1 cellular context compared by ENCODE assay signal in the genomic region with DNA sequence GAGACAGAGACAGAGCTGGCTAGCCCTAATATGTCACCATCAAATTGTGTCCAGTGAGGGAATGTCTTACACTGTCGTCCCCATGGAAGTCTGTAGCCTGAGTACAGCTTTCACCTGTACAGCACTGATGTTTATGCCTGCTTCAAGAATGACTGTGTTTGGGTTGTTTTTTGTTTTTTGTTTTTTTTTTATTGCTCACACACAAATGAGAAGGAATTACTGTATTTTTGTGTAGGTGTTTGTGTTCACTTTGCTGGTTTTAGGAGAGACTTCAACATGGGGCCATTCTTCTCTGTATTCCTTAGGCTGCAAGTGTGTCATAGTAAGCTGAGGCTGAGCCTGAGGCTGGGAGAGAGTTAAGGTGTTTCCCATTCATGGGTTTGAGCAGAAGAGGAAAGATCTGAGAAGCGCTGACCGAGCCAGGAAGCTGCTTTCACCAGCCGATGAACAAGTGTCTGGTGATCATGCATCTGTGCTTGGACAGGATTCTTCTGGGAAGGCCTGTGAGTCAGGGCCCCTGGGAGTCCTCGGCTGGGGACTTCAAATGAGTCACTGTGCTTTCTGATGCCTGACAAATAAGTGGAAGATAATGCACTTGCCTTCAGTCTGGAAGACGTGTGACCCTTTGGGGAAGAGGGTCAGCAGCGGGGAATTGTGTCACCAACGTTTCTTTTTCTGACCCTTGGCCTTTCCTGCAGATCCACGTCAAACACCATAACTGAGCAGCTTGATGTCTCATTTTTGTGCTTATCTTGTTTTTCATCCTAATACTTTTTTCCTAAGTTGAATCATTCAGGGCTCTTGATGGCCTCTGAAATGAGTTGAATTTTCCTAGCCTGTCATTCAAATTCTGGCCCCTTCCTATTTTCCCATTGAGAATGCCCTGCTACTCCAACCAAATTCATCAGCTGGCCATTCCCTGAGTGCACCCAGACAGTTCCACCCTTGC.
TF ChIP-seq lines count a peak whose summit lies in the region.

No MANE protein-coding gene starts in this region.

TF ChIP-seq in K562, 482 proteins besides CTCF, POLR2A, EP300 and RAD21 (continued from another document and continues in another):
- peak; percentile 81; the same call in 1 of the 2 replicates for TF ChIP-seq ZNF592 (IDR thresholded peaks at IDR 0.05)
- TF ChIP-seq NFRKB (IDR thresholded peaks at IDR 0.05; ENCODE audit: low read depth): peak; percentile 58; the same call in 1 of the 2 replicates
- no peak; the same call in 1 of the 2 replicates for TF ChIP-seq TAL1 (IDR thresholded peaks at IDR 0.05)
- TF ChIP-seq, protein P1, sequence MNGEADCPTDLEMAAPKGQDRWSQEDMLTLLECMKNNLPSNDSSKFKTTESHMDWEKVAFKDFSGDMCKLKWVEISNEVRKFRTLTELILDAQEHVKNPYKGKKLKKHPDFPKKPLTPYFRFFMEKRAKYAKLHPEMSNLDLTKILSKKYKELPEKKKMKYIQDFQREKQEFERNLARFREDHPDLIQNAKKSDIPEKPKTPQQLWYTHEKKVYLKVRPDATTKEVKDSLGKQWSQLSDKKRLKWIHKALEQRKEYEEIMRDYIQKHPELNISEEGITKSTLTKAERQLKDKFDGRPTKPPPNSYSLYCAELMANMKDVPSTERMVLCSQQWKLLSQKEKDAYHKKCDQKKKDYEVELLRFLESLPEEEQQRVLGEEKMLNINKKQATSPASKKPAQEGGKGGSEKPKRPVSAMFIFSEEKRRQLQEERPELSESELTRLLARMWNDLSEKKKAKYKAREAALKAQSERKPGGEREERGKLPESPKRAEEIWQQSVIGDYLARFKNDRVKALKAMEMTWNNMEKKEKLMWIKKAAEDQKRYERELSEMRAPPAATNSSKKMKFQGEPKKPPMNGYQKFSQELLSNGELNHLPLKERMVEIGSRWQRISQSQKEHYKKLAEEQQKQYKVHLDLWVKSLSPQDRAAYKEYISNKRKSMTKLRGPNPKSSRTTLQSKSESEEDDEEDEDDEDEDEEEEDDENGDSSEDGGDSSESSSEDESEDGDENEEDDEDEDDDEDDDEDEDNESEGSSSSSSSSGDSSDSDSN (IDR thresholded peaks at IDR 0.05; ENCODE audit: borderline replicate concordance in 1 of 2, low read depth in 2 of 2, low read length in 2 of 2): peak in 1 of 2 experiments; percentile 83; a peak in 1 of 4 replicates
- TF ChIP-seq SOX6 (IDR thresholded peaks at IDR 0.05): peak; percentile 87
- peak; percentile 86 for TF ChIP-seq NR2C1 (IDR thresholded peaks at IDR 0.05)
- TF ChIP-seq NR2C1 (tag; IDR thresholded peaks at IDR 0.05): peak; percentile 93
- TF ChIP-seq FOXM1 (IDR thresholded peaks at IDR 0.05; ENCODE audit: low read depth): 0 out of 2 replicates have a peak, but pooled peaks have one; percentile 40
- TF ChIP-seq FOXM1 (CRISPR knock-in tag; IDR thresholded peaks at IDR 0.05; ENCODE audit: low read depth): no peak
- TF ChIP-seq, protein P2, sequence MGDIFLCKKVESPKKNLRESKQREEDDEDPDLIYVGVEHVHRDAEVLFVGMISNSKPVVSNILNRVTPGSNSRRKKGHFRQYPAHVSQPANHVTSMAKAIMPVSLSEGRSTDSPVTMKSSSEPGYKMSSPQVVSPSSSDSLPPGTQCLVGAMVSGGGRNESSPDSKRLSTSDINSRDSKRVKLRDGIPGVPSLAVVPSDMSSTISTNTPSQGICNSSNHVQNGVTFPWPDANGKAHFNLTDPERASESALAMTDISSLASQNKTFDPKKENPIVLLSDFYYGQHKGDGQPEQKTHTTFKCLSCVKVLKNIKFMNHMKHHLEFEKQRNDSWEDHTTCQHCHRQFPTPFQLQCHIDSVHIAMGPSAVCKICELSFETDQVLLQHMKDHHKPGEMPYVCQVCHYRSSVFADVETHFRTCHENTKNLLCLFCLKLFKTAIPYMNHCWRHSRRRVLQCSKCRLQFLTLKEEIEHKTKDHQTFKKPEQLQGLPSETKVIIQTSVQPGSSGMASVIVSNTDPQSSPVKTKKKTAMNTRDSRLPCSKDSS (IDR thresholded peaks at IDR 0.05; ENCODE audit: low read depth, partially characterized antibody): peak; percentile 19
- TF ChIP-seq, protein P3, sequence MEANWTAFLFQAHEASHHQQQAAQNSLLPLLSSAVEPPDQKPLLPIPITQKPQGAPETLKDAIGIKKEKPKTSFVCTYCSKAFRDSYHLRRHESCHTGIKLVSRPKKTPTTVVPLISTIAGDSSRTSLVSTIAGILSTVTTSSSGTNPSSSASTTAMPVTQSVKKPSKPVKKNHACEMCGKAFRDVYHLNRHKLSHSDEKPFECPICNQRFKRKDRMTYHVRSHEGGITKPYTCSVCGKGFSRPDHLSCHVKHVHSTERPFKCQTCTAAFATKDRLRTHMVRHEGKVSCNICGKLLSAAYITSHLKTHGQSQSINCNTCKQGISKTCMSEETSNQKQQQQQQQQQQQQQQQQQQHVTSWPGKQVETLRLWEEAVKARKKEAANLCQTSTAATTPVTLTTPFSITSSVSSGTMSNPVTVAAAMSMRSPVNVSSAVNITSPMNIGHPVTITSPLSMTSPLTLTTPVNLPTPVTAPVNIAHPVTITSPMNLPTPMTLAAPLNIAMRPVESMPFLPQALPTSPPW (CRISPR knock-in tag; IDR thresholded peaks at IDR 0.05): 0 out of 2 replicates have a peak, but pooled peaks have one; percentile 21
- peak; percentile 52; the same call in 1 of the 2 replicates for TF ChIP-seq GATA2 (CRISPR knock-in tag; IDR thresholded peaks at IDR 0.05)
- peak in 1 of 2 experiments; percentile 60; a peak in 1 of 4 replicates for TF ChIP-seq TBL1XR1 (IDR thresholded peaks at IDR 0.05; ENCODE audit: low read length in 2 of 2)
- TF ChIP-seq GABPA (tag; conservative IDR thresholded peaks at IDR 0.05; ENCODE audit: low read depth): peak; percentile 14; the same call in 1 of the 2 replicates
- TF ChIP-seq TCF3 (CRISPR knock-in tag; IDR thresholded peaks at IDR 0.05): peak; percentile 69
- TF ChIP-seq, protein P4, sequence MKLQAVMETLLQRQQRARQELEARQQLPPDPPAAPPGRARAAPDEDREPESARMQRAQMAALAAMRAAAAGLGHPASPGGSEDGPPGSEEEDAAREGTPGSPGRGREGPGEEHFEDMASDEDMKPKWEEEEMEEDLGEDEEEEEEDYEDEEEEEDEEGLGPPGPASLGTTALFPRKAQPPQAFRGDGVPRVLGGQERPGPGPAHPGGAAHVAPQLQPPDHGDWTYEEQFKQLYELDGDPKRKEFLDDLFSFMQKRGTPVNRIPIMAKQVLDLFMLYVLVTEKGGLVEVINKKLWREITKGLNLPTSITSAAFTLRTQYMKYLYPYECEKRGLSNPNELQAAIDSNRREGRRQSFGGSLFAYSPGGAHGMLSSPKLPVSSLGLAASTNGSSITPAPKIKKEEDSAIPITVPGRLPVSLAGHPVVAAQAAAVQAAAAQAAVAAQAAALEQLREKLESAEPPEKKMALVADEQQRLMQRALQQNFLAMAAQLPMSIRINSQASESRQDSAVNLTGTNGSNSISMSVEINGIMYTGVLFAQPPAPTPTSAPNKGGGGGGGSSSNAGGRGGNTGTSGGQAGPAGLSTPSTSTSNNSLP (IDR thresholded peaks at IDR 0.05; ENCODE audit: borderline replicate concordance, low read depth, low read length): 0 out of 2 replicates have a peak, but pooled peaks have one; percentile 20
- peak; percentile 68 for TF ChIP-seq NBN (IDR thresholded peaks at IDR 0.05; ENCODE audit: low read depth)
- TF ChIP-seq NUFIP1 (IDR thresholded peaks at IDR 0.05; ENCODE audit: partially characterized antibody): no peak
- no peak for TF ChIP-seq ZNF431 (CRISPR knock-in tag; IDR thresholded peaks at IDR 0.05)
- no peak for TF ChIP-seq ASH1L (IDR thresholded peaks at IDR 0.05; ENCODE audit: borderline replicate concordance, low read depth, partially characterized antibody)
- TF ChIP-seq, protein P5, sequence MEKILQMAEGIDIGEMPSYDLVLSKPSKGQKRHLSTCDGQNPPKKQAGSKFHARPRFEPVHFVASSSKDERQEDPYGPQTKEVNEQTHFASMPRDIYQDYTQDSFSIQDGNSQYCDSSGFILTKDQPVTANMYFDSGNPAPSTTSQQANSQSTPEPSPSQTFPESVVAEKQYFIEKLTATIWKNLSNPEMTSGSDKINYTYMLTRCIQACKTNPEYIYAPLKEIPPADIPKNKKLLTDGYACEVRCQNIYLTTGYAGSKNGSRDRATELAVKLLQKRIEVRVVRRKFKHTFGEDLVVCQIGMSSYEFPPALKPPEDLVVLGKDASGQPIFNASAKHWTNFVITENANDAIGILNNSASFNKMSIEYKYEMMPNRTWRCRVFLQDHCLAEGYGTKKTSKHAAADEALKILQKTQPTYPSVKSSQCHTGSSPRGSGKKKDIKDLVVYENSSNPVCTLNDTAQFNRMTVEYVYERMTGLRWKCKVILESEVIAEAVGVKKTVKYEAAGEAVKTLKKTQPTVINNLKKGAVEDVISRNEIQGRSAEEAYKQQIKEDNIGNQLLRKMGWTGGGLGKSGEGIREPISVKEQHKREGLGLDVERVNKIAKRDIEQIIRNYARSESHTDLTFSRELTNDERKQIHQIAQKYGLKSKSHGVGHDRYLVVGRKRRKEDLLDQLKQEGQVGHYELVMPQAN (IDR thresholded peaks at IDR 0.05; ENCODE audit: borderline replicate concordance): 0 out of 2 replicates have a peak, but pooled peaks have one; percentile 32
- peak; percentile 61; the same call in 1 of the 2 replicates for TF ChIP-seq BHLHE40 (IDR thresholded peaks at IDR 0.05; ENCODE audit: low read length)
- TF ChIP-seq ZFP36 (IDR thresholded peaks at IDR 0.05; ENCODE audit: low read depth, low read length, partially characterized antibody): peak; percentile 12
- peak in 1 of 2 experiments; percentile 44; a peak in 2 of 4 replicates for TF ChIP-seq ARNT (IDR thresholded peaks at IDR 0.05)
- TF ChIP-seq ZNF133 (CRISPR knock-in tag; IDR thresholded peaks at IDR 0.05): no peak
- 0 out of 2 replicates have a peak, but pooled peaks have one; percentile 61 for TF ChIP-seq LARP7 (IDR thresholded peaks at IDR 0.05)
- TF ChIP-seq, protein P6, sequence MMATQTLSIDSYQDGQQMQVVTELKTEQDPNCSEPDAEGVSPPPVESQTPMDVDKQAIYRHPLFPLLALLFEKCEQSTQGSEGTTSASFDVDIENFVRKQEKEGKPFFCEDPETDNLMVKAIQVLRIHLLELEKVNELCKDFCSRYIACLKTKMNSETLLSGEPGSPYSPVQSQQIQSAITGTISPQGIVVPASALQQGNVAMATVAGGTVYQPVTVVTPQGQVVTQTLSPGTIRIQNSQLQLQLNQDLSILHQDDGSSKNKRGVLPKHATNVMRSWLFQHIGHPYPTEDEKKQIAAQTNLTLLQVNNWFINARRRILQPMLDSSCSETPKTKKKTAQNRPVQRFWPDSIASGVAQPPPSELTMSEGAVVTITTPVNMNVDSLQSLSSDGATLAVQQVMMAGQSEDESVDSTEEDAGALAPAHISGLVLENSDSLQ (IDR thresholded peaks at IDR 0.05): peak; percentile 90
- TF ChIP-seq SNIP1 (IDR thresholded peaks at IDR 0.05; ENCODE audit: low read depth): 0 out of 2 replicates have a peak, but pooled peaks have one; percentile 19
- TF ChIP-seq MEIS2 (IDR thresholded peaks at IDR 0.05; ENCODE audit: partially characterized antibody): peak; percentile 76
- TF ChIP-seq JUN (IDR thresholded peaks at IDR 0.05; ENCODE audit: borderline replicate concordance, low read depth, low read length): peak; percentile 96
- no peak for TF ChIP-seq JUN (CRISPR knock-in tag; IDR thresholded peaks at IDR 0.05; ENCODE audit: borderline replicate concordance)
- 0 out of 4 replicates have a peak, but pooled peaks of 1 of the 2 experiments have one; percentile 17 for TF ChIP-seq TEAD1 (CRISPR knock-in tag; IDR thresholded peaks at IDR 0.05)
- no peak for TF ChIP-seq NELFE (IDR thresholded peaks at IDR 0.05; ENCODE audit: insufficient read depth, insufficient read length)
- TF ChIP-seq, protein P7, sequence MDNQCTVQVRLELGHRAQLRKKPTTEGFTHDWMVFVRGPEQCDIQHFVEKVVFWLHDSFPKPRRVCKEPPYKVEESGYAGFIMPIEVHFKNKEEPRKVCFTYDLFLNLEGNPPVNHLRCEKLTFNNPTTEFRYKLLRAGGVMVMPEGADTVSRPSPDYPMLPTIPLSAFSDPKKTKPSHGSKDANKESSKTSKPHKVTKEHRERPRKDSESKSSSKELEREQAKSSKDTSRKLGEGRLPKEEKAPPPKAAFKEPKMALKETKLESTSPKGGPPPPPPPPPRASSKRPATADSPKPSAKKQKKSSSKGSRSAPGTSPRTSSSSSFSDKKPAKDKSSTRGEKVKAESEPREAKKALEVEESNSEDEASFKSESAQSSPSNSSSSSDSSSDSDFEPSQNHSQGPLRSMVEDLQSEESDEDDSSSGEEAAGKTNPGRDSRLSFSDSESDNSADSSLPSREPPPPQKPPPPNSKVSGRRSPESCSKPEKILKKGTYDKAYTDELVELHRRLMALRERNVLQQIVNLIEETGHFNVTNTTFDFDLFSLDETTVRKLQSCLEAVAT (IDR thresholded peaks at IDR 0.05): peak; percentile 26 to 48; a peak in 2 of 4 replicates
- peak; percentile 35 for TF ChIP-seq SMAD1 (IDR thresholded peaks at IDR 0.05; ENCODE audit: low read depth, low read length, partially characterized antibody)
- peak; percentile 95 for TF ChIP-seq SMARCE1 (IDR thresholded peaks at IDR 0.05)
- peak; percentile 54 for TF ChIP-seq STAT5A (IDR thresholded peaks at IDR 0.05; ENCODE audit: borderline replicate concordance, low read length)
- no peak for TF ChIP-seq ATF1 (CRISPR knock-in tag; IDR thresholded peaks at IDR 0.05)
- TF ChIP-seq ATF1 (tag; IDR thresholded peaks at IDR 0.05): peak; percentile 62
- 0 out of 4 replicates have a peak, but pooled peaks of 1 of the 2 experiments have one; percentile 34 for TF ChIP-seq SRF (CRISPR knock-in tag; IDR thresholded peaks at IDR 0.05)
- TF ChIP-seq HDGF (IDR thresholded peaks at IDR 0.05): 0 out of 2 replicates have a peak, but pooled peaks have one; percentile 39
- peak; percentile 32 for TF ChIP-seq DACH1 (IDR thresholded peaks at IDR 0.05; ENCODE audit: partially characterized antibody)
- peak; percentile 87 for TF ChIP-seq SMARCC2 (IDR thresholded peaks at IDR 0.05; ENCODE audit: low read depth)
